ENCODE assay signal across 1 cellular context in genomic region chr11:68468217-68468828, GRCh38.
TF ChIP-seq lines count a peak whose summit lies in the region.

No MANE protein-coding gene starts in this region.

TF ChIP-seq in HepG2, 621 proteins besides CTCF, POLR2A, EP300 and RAD21 (continued from another document):
- TF ChIP-seq ARID5B (CRISPR knock-in tag; IDR thresholded peaks at IDR 0.05) (peak; percentile 54), ZEB1 (IDR thresholded peaks at IDR 0.05; ENCODE audit: insufficient replicate concordance, low read depth) (peak; percentile 30), POLR2AphosphoS2 (IDR thresholded peaks at IDR 0.05; ENCODE audit: low read depth, low read length) (no peak), SP5 (CRISPR knock-in tag; IDR thresholded peaks at IDR 0.05; ENCODE audit: borderline replicate concordance, low read depth) (0 out of 2 replicates have a peak, but pooled peaks have one; percentile 14), ELF4 (CRISPR knock-in tag; IDR thresholded peaks at IDR 0.05; ENCODE audit: borderline replicate concordance) (no peak), ATF7-NPFF (CRISPR knock-in tag; IDR thresholded peaks at IDR 0.05; ENCODE audit: low read depth) (no peak), SOX5 (CRISPR knock-in tag; IDR thresholded peaks at IDR 0.05; ENCODE audit: borderline replicate concordance) (peak; percentile 98), FOXA3 (CRISPR knock-in tag; IDR thresholded peaks at IDR 0.05) (peak; percentile 78), RARA (CRISPR knock-in tag; IDR thresholded peaks at IDR 0.05) (peak; percentile 13; the same call in 1 of the 2 replicates), FIP1L1 (IDR thresholded peaks at IDR 0.05; ENCODE audit: borderline replicate concordance, insufficient read depth, low read depth, low read length) (no peak), BCL6 (CRISPR knock-in tag; IDR thresholded peaks at IDR 0.05) (peak; percentile 80), IRF2 (CRISPR knock-in tag; IDR thresholded peaks at IDR 0.05) (0 out of 2 replicates have a peak, but pooled peaks have one; percentile 32), SOX13 (IDR thresholded peaks at IDR 0.05) (peak; percentile 93), SOX13 (CRISPR knock-in tag; conservative IDR thresholded peaks at IDR 0.05 in 1 of 2, IDR thresholded peaks at IDR 0.05 in 1 of 2) (peak in 1 of 2 experiments; percentile 98; a peak in 2 of 4 replicates), GATAD2A (CRISPR knock-in tag; IDR thresholded peaks at IDR 0.05) (peak; percentile 30; the same call in 1 of the 2 replicates), TEAD3 (CRISPR knock-in tag; optimal IDR thresholded peaks at IDR 0.05; ENCODE audit: borderline replicate concordance) (peak; percentile 25), ZNF326 (CRISPR knock-in tag; IDR thresholded peaks at IDR 0.05; ENCODE audit: borderline replicate concordance) (no peak), SOX6 (IDR thresholded peaks at IDR 0.05) (no peak), SOX6 (CRISPR knock-in tag; IDR thresholded peaks at IDR 0.05) (peak; percentile 94), FOXP1 (IDR thresholded peaks at IDR 0.05) (no peak), FOXP1 (CRISPR knock-in tag; IDR thresholded peaks at IDR 0.05) (peak; percentile 67), RXRB (CRISPR knock-in tag; IDR thresholded peaks at IDR 0.05; ENCODE audit: borderline replicate concordance) (0 out of 2 replicates have a peak, but pooled peaks have one; percentile 10), FOXA1 (IDR thresholded peaks at IDR 0.05) (no peak), FOXA1 (CRISPR knock-in tag; IDR thresholded peaks at IDR 0.05) (peak; percentile 76), SIX4 (CRISPR knock-in tag; IDR thresholded peaks at IDR 0.05) (peak; percentile 64; the same call in 1 of the 2 replicates), CBX5 (CRISPR knock-in tag; IDR thresholded peaks at IDR 0.05; ENCODE audit: borderline replicate concordance) (no peak)
- TF ChIP-seq, protein P1, sequence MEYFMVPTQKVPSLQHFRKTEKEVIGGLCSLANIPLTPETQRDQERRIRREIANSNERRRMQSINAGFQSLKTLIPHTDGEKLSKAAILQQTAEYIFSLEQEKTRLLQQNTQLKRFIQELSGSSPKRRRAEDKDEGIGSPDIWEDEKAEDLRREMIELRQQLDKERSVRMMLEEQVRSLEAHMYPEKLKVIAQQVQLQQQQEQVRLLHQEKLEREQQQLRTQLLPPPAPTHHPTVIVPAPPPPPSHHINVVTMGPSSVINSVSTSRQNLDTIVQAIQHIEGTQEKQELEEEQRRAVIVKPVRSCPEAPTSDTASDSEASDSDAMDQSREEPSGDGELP (IDR thresholded peaks at IDR 0.05; ENCODE audit: borderline replicate concordance, low read depth) = 0 out of 2 replicates have a peak, but pooled peaks have one; percentile 22
- TF ChIP-seq, protein P2, sequence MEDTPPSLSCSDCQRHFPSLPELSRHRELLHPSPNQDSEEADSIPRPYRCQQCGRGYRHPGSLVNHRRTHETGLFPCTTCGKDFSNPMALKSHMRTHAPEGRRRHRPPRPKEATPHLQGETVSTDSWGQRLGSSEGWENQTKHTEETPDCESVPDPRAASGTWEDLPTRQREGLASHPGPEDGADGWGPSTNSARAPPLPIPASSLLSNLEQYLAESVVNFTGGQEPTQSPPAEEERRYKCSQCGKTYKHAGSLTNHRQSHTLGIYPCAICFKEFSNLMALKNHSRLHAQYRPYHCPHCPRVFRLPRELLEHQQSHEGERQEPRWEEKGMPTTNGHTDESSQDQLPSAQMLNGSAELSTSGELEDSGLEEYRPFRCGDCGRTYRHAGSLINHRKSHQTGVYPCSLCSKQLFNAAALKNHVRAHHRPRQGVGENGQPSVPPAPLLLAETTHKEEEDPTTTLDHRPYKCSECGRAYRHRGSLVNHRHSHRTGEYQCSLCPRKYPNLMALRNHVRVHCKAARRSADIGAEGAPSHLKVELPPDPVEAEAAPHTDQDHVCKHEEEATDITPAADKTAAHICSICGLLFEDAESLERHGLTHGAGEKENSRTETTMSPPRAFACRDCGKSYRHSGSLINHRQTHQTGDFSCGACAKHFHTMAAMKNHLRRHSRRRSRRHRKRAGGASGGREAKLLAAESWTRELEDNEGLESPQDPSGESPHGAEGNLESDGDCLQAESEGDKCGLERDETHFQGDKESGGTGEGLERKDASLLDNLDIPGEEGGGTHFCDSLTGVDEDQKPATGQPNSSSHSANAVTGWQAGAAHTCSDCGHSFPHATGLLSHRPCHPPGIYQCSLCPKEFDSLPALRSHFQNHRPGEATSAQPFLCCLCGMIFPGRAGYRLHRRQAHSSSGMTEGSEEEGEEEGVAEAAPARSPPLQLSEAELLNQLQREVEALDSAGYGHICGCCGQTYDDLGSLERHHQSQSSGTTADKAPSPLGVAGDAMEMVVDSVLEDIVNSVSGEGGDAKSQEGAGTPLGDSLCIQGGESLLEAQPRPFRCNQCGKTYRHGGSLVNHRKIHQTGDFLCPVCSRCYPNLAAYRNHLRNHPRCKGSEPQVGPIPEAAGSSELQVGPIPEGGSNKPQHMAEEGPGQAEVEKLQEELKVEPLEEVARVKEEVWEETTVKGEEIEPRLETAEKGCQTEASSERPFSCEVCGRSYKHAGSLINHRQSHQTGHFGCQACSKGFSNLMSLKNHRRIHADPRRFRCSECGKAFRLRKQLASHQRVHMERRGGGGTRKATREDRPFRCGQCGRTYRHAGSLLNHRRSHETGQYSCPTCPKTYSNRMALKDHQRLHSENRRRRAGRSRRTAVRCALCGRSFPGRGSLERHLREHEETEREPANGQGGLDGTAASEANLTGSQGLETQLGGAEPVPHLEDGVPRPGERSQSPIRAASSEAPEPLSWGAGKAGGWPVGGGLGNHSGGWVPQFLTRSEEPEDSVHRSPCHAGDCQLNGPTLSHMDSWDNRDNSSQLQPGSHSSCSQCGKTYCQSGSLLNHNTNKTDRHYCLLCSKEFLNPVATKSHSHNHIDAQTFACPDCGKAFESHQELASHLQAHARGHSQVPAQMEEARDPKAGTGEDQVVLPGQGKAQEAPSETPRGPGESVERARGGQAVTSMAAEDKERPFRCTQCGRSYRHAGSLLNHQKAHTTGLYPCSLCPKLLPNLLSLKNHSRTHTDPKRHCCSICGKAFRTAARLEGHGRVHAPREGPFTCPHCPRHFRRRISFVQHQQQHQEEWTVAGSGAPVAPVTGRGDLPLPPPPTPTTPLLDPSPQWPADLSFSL (CRISPR knock-in tag; IDR thresholded peaks at IDR 0.05) = no peak
- TF ChIP-seq, protein P3, sequence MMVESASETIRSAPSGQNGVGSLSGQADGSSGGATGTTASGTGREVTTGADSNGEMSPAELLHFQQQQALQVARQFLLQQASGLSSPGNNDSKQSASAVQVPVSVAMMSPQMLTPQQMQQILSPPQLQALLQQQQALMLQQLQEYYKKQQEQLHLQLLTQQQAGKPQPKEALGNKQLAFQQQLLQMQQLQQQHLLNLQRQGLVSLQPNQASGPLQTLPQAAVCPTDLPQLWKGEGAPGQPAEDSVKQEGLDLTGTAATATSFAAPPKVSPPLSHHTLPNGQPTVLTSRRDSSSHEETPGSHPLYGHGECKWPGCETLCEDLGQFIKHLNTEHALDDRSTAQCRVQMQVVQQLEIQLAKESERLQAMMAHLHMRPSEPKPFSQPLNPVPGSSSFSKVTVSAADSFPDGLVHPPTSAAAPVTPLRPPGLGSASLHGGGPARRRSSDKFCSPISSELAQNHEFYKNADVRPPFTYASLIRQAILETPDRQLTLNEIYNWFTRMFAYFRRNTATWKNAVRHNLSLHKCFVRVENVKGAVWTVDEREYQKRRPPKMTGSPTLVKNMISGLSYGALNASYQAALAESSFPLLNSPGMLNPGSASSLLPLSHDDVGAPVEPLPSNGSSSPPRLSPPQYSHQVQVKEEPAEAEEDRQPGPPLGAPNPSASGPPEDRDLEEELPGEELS (CRISPR knock-in tag; IDR thresholded peaks at IDR 0.05) = 0 out of 2 replicates have a peak, but pooled peaks have one; percentile 25
